In the genomic region with DNA sequence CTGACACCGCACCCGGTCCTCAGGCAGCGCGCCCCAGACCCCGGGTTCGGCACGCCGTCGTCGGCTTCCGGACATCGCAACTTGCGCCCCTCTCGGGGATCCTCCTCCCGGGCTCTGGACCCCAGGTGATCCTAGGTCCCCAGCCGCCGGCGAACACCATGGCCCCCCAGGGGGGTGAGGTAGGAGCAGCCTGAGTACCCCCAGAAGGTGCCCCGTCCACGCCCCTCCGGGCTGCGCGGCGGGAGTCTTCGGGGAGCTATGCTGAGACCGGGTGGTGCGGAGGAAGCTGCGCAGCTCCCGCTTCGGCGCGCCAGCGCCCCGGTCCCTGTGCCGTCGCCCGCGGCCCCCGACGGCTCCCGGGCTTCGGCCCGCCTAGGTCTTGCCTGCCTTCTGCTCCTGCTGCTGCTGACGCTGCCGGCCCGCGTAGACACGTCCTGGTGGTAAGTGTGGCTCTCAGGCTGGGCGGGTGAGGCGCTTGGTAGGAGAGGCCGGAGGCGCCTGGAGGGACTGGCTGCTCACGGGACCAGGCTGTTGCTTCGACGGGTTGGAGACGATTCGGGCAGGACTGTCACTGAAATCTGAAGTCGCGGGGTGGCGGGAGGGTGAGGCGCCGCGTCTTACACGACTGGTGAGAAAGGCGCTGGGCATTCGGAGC, we compare ENCODE assay signal across 1 cellular context.
TF ChIP-seq lines count a peak whose summit lies in the region.

No MANE protein-coding gene starts in this region.

TF ChIP-seq in H1, 55 proteins besides CTCF, POLR2A, EP300 and RAD21:
- no peak for TF ChIP-seq SIRT6 (IDR thresholded peaks at IDR 0.05; ENCODE audit: low read length)
- TF ChIP-seq, protein P1, sequence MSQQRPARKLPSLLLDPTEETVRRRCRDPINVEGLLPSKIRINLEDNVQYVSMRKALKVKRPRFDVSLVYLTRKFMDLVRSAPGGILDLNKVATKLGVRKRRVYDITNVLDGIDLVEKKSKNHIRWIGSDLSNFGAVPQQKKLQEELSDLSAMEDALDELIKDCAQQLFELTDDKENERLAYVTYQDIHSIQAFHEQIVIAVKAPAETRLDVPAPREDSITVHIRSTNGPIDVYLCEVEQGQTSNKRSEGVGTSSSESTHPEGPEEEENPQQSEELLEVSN (IDR thresholded peaks at IDR 0.05) = peak; percentile 59; the same call in 1 of the 2 replicates
- peak; percentile 90 for TF ChIP-seq RBBP5 (IDR thresholded peaks at IDR 0.05; ENCODE audit: borderline replicate concordance, low read depth, low read length)
- peak in 1 of 2 experiments; percentile 5; a peak in 1 of 4 replicates for TF ChIP-seq HDAC2 (IDR thresholded peaks at IDR 0.05; ENCODE audit: borderline replicate concordance in 1 of 2, low read depth in 2 of 2, low read length in 2 of 2)
- TF ChIP-seq, protein P2, sequence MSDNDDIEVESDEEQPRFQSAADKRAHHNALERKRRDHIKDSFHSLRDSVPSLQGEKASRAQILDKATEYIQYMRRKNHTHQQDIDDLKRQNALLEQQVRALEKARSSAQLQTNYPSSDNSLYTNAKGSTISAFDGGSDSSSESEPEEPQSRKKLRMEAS (IDR thresholded peaks at IDR 0.05) = peak; percentile 54; the same call in 1 of the 2 replicates
- TF ChIP-seq RNF2 (IDR thresholded peaks at IDR 0.05; ENCODE audit: borderline replicate concordance, low read depth, low read length, missing control alignments, poor library complexity, severe bottlenecking) = peak; percentile 73
- no peak for TF ChIP-seq ASH2L (IDR thresholded peaks at IDR 0.05; ENCODE audit: low read length)
- TF ChIP-seq PHF8 (conservative IDR thresholded peaks at IDR 0.05; ENCODE audit: low read depth, low read length) = no peak
- TF ChIP-seq KDM4A (IDR thresholded peaks at IDR 0.05; ENCODE audit: low read depth, low read length, severe bottlenecking) = peak; percentile 82
- TF ChIP-seq TEAD4 (IDR thresholded peaks at IDR 0.05; ENCODE audit: low read depth, low read length) = no peak
- TF ChIP-seq TAF7 (optimal IDR thresholded peaks at IDR 0.05; ENCODE audit: borderline replicate concordance, low read depth, low read length) = no peak
